25 cellular contexts compared by ENCODE assay signal in the genomic region with DNA sequence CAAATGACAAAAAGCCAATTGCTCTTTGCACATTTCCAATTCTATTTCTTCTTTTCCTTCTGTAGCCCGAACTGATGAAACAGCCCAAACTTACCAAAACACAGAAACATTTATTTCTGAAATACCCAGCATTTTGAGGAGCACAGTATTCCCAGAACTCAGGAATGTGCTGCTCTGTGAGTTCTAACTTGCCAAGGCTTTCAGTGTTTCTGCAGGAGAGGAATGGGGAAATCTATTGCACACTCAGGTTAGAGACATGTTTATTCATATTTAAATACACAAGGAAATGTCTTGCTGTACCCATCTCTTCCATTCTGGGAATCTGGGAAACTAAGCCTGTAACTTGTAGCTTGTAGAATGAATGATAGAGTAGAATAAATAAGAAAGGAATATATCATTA. TPM values are rescaled to one million over a fixed set of nuclear protein-coding genes. Genes with fewer than 3 reads are reported as not detected.
"Had no signal": no experiment of that assay in that cellular context is flagged by ENCODE, and none has a peak within 500 bp of the region (broad histone marks: within the 10 kb centered on the region; RNA-seq: fewer than 3 reads in every experiment).

No MANE protein-coding gene starts in this region.

- DNase-seq: activated B cell treated with CpG ODN at 0.5 μM for 24 hours; activated CD4-positive, alpha-beta T cell treated with anti-CD3 and anti-CD28 coated beads for 1 hour; activated CD4-positive, alpha-beta T cell treated with anti-CD3 and anti-CD28 coated beads, Interleukin-2, amount 10 ng/mL, durations not matched to agents 24 days and 14 days; activated CD4-positive, alpha-beta T cell treated with anti-CD3 and anti-CD28 coated beads, Interleukin-2, amount 50 U/mL, for 48 hours; activated CD8-positive, alpha-beta memory T cell treated with anti-CD3 and anti-CD28 coated beads for 24 hours; activated gamma-delta T cell; activated naive CD4-positive, alpha-beta T cell treated with anti-CD3 and anti-CD28 coated beads for 36 hours; activated T-cell treated with anti-CD3 and anti-CD28 coated beads, Interleukin-2, amount 50 U/mL, for 4 hours; brain microvascular endothelial cell; Kasumi-1; KBM-7; NCI-H1048; NCI-H146; NCI-H187 treated with DMSO at 0.1 percent for 48 hours; NCI-H2081 treated with DMSO at 0.1 percent for 48 hours; NCI-H446; NCI-H524; PC-3; SHP77 treated with DMSO at 0.1 percent for 48 hours; T-cell; T-helper 2 cell; T1000 had no signal

- H3K27me3 ChIP-seq: brain microvascular endothelial cell had no signal

- H3K36me3 ChIP-seq: brain microvascular endothelial cell had no signal

- ATAC-seq: activated T-cell treated with anti-CD3 and anti-CD28 coated beads, Interleukin-2, amount 50 U/mL, for 4 hours; activated T-helper 17 cell treated with anti-CD3 and anti-CD28 coated beads, Interleukin-2, amount 50 U/mL, for 72 hours; PC-3; T-cell had no signal

- H3K27ac ChIP-seq: brain microvascular endothelial cell had no signal

RNA-seq across cellular contexts. Expression of gene TMPRSS11D, which starts 10.7 kb away (rescaled TPM):
- total RNA-seq: activated B cell treated with CpG ODN at 0.5 μM for 24 hours; activated CD4-positive, alpha-beta T cell treated with anti-CD3 and anti-CD28 coated beads, Interleukin-2, amount 10 ng/mL, durations not matched to agents 24 days and 14 days; activated naive CD4-positive, alpha-beta T cell treated with anti-CD3 and anti-CD28 coated beads for 36 hours; activated T-cell treated with anti-CD3 and anti-CD28 coated beads, Interleukin-2, amount 50 U/mL, for 4 hours; activated T-helper 17 cell treated with anti-CD3 and anti-CD28 coated beads, Interleukin-2, amount 50 U/mL, for 72 hours; cardiac septum; PC-3; SK-MEL-5; T-cell had no signal
